In the genomic region with DNA sequence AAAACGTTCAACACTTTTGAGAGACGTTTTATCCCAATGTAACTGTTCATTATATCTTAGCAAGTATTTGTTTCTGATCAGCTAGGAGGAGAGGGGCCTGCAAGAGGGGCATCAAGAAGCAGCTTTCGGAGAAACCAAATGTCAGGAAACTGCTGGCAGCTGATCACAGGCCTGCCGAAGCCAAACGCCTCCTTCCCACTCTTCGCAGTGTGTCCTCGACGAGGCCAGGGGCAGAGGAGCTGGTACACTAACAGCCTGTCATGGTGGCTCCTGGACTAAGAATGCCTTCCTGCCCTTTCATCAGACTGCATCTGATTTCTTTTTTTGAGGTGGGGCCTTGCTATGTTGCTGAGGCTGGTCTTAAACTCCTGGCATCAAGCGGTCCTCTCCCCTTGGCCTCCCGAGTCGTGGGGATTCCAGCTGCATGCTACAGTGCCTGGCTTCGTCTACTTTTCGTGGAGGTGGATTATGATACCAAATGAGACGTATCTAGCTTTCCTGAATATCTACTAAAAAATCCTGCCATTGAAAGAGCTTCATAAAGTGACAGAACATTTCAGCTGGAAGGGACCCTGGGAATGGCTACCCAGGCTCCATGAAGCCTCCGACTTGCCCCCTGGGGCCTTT, we compare ENCODE assay signal across 9 cellular contexts.
DNase-seq lines count a peak whose midpoint lies in the region; ATAC-seq and TF ChIP-seq lines count a peak whose summit lies in the region.
"Had no signal": no experiment of that assay in that cellular context is flagged by ENCODE, and none has a peak within 500 bp of the region (broad histone marks: within the 10 kb centered on the region; RNA-seq: fewer than 3 reads in every experiment).

No MANE protein-coding gene starts in this region.

- DNase-seq in Panc1 (ENCODE audit: low read depth, low spot score) (no peak), dorsolateral prefrontal cortex (peak in 1 of 10 donors; percentile 6), thyroid gland (no peak), SKM-1 treated with dmso at 0.1 percent for 144 hours (lab: John Stamatoyannopoulos, UW; ENCODE audit: unreplicated experiment) (no peak), natural killer cell (no peak)
- no peak for DNase-seq in activated CD4-positive, CD25-positive, alpha-beta regulatory T cell (lab: John Stamatoyannopoulos, UW)

- ATAC-seq in Panc1 = no peak; the same call in 1 of the 2 replicates
- ATAC-seq in natural killer cell = no peak

- no peak overlapping the region for H3K4me3 Mint-ChIP-seq in natural killer cell
- H3K4me3 Mint-ChIP-seq: CD4-positive, CD25-positive, alpha-beta regulatory T cell had no signal

- no peak overlapping the region for H3K9ac ChIP-seq in muscle layer of colon (ENCODE audit: low read length)

- peaks cover 0 to 11% of the 10 kb centered on the region in 2 donors for H3K27me3 Mint-ChIP-seq in natural killer cell (ENCODE audit: low read depth in 2 of 2)
- H3K27me3 Mint-ChIP-seq: CD4-positive, CD25-positive, alpha-beta regulatory T cell had no signal

- no peak for TF ChIP-seq POLR2A in thyroid gland (IDR thresholded peaks at IDR 0.05)

- H3K4me1 Mint-ChIP-seq in natural killer cell = peaks cover 6% of the 10 kb centered on the region in 2 donors

- in situ Hi-C loops in Panc1 (cut with HindIII; ENCODE audit: low pct_unique_long_range_greater_than_20kb, low sequenced_read_pairs) = no loop called here

- H3K27me3 ChIP-seq in Panc1 (ENCODE audit: control insufficient read depth, insufficient read depth, low read length) (no peaks in the 10 kb centered on the region), dorsolateral prefrontal cortex (no peaks in the 10 kb centered on the region), muscle layer of colon (ENCODE audit: control insufficient read depth in 1 of 2, insufficient read depth in 2 of 2, low read length in 2 of 2) (no peaks in the 10 kb centered on the region), thyroid gland (no peaks in the 10 kb centered on the region)

- H3K9me3 Mint-ChIP-seq in natural killer cell = no peaks in the 10 kb centered on the region
- H3K9me3 Mint-ChIP-seq: CD4-positive, CD25-positive, alpha-beta regulatory T cell had no signal

- H3K9me3 ChIP-seq in Panc1 (ENCODE audit: control insufficient read depth, insufficient read depth, low read depth, low read length) (no peaks in the 10 kb centered on the region), muscle layer of colon (ENCODE audit: low read length) (no peaks in the 10 kb centered on the region), thyroid gland (no peaks in the 10 kb centered on the region)

- H3K4me1 ChIP-seq in Panc1 (ENCODE audit: control insufficient read depth, insufficient read depth, low read length) (peaks cover 59% of the 10 kb centered on the region), muscle layer of colon (ENCODE audit: insufficient read depth, low read length) (peaks cover 42% of the 10 kb centered on the region), thyroid gland (peaks cover 51 to 55% of the 10 kb centered on the region in 2 donors)

- peaks cover 12% of the 10 kb centered on the region for H3K36me3 ChIP-seq in Panc1 (ENCODE audit: control insufficient read depth, insufficient read depth, low read length)
- peaks cover 30% of the 10 kb centered on the region for H3K36me3 ChIP-seq in muscle layer of colon (ENCODE audit: insufficient read depth, low read length)
- H3K36me3 ChIP-seq in thyroid gland = peaks cover 0 to 11% of the 10 kb centered on the region in 2 donors

- H3K36me3 Mint-ChIP-seq in natural killer cell = no peaks in the 10 kb centered on the region

- no peak overlapping the region for H3K4me3 ChIP-seq in Panc1 (ENCODE audit: low read depth in 2 of 2, low read length in 2 of 2)
- H3K4me3 ChIP-seq in dorsolateral prefrontal cortex = no peak overlapping the region
- no peak overlapping the region for H3K4me3 ChIP-seq in muscle layer of colon (ENCODE audit: low read depth in 1 of 2, low read length in 2 of 2)
- H3K4me3 ChIP-seq in thyroid gland (replicated peaks in 1 of 3) = no peak overlapping the region
- H3K4me3 ChIP-seq: GM12878 had no signal

- 82 to 86% methylated on average over 15 of the region's 15 CpGs for WGBS in thyroid gland, 2 donors

- H3K27ac Mint-ChIP-seq in natural killer cell = no peak overlapping the region

- CTCF ChIA-PET in Panc1 (lab: Charles Lee) = interaction anchor here (1.0 to 1.1 kb wide), 2 partner anchors 17 to 27 kb away, joined by 3 to 4 read pairs; no protein-coding TSS in a partner anchor

- POLR2A ChIA-PET in Panc1 (lab: Charles Lee) = no interaction called here

- TF ChIP-seq CTCF in Panc1 (IDR thresholded peaks at IDR 0.05) (no peak), dorsolateral prefrontal cortex (IDR thresholded peaks at IDR 0.05 in 54 of 56, conservative IDR thresholded peaks at IDR 0.05 in 2 of 56; ENCODE audit: low read depth in 1 of 56, partially characterized antibody in 56 of 56) (no peak), thyroid gland (IDR thresholded peaks at IDR 0.05) (no peak), natural killer cell (IDR thresholded peaks at IDR 0.05) (no peak)

- BruUV-seq in Panc1 (replicated peaks; lab: Mats Ljungman, UMichigan) = no TSS peak

- H3K27ac ChIP-seq in Panc1 (ENCODE audit: low read length) (peak overlapping the region; percentile 96), dorsolateral prefrontal cortex (peak overlapping the region in 35 of 59 donors; percentile 2 to 90 (median 68)), muscle layer of colon (ENCODE audit: low read depth, low read length) (peak overlapping the region; percentile 50), thyroid gland (peak overlapping the region; percentile 42 to 99 (median 77))

- intact Hi-C loops in Panc1 (cut with micrococcal nuclease; ENCODE audit: unreplicated experiment) (no loop called here), dorsolateral prefrontal cortex (cut with DNase I) (loop anchor here (2.0 to 10.0 kb wide), 7 partner anchors 43 to 610 kb away; a partner anchor contains a TSS), thyroid gland (cut with DNase I) (loop anchor here (5.0 kb wide), 3 partner anchors 43 to 613 kb away; a partner anchor contains a TSS), natural killer cell (cut with micrococcal nuclease) (loop anchor here (1.0 to 5.0 kb wide), 2 partner anchors 43 to 182 kb away; no protein-coding TSS in a partner anchor)
